Comparison of ENCODE assay signal across 2 cellular contexts in genomic region chr14:70677324-70677723, GRCh38.
TF ChIP-seq lines count a peak whose summit lies in the region.

No MANE protein-coding gene starts in this region.

TF ChIP-seq in GM23338, 12 proteins besides CTCF, POLR2A, EP300 and RAD21:
- TF ChIP-seq REST (IDR thresholded peaks at IDR 0.05; ENCODE audit: unreplicated experiment), result no peak
- no peak for TF ChIP-seq POLR2AphosphoS5 (IDR thresholded peaks at IDR 0.05; ENCODE audit: low read depth)
- TF ChIP-seq EZH2phosphoT487 (IDR thresholded peaks at IDR 0.05; ENCODE audit: unreplicated experiment), result no peak
- TF ChIP-seq ZNF331 (CRISPR knock-in tag; IDR thresholded peaks at IDR 0.05; ENCODE audit: low read depth), result no peak
- TF ChIP-seq STAT1 (IDR thresholded peaks at IDR 0.05; ENCODE audit: unreplicated experiment), result no peak
- TF ChIP-seq ZNF114 (CRISPR knock-in tag; IDR thresholded peaks at IDR 0.05), result no peak

TF ChIP-seq in WTC11, 78 proteins besides CTCF, POLR2A, EP300 and RAD21 (continued from another document):
- TF ChIP-seq E2F5 (CRISPR knock-in tag; IDR thresholded peaks at IDR 0.05) (no peak), ZNF416 (CRISPR knock-in tag; IDR thresholded peaks at IDR 0.05) (no peak), NR1H2 (CRISPR knock-in tag; IDR thresholded peaks at IDR 0.05) (no peak), ZNF512 (CRISPR knock-in tag; IDR thresholded peaks at IDR 0.05; ENCODE audit: borderline replicate concordance) (no peak), SMAD4 (CRISPR knock-in tag; IDR thresholded peaks at IDR 0.05) (no peak), NR2C2 (CRISPR knock-in tag; IDR thresholded peaks at IDR 0.05) (no peak)
